16 cellular contexts compared by ENCODE assay signal in the genomic region with DNA sequence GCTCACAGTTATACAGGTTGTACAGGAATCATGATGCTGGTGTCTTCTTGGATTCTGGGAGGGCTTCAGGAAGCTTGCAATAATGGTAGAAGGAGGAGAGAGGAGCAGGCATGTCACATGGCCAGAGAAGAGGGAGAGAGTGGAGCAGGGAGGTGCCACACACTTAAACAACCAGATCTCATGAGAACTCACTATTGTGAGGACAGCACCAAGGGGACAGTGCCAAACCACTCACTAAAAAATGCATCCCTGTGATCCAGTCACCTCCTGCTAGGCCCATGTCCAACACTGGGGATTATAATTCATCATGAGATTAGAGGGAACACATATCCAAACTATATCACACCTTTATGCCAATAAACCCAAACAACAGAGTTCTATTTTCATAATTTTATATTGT.
DNase-seq lines count a peak whose midpoint lies in the region; ATAC-seq and TF ChIP-seq lines count a peak whose summit lies in the region.
"Had no signal": no experiment of that assay in that cellular context is flagged by ENCODE, and none has a peak within 500 bp of the region (broad histone marks: within the 10 kb centered on the region; RNA-seq: fewer than 3 reads in every experiment).

No MANE protein-coding gene starts in this region.

- H2BK5ac ChIP-seq in neuronal stem cell (ENCODE audit: low read length) = no peak overlapping the region

- H2BK15ac ChIP-seq in neuronal stem cell (ENCODE audit: low read length) = no peak overlapping the region

- H4K91ac ChIP-seq in neuronal stem cell (ENCODE audit: low read depth, low read length, poor library complexity) = no peak overlapping the region

- no peak overlapping the region for H3K4me3 Mint-ChIP-seq in activated CD4-positive, alpha-beta memory T cell treated with anti-CD3 and anti-CD28 coated beads for 36 hours
- H3K4me3 Mint-ChIP-seq: CD14-positive monocyte; CD8-positive, alpha-beta T cell had no signal

- no peaks in the 10 kb centered on the region for H3K36me3 Mint-ChIP-seq in activated CD4-positive, alpha-beta memory T cell treated with anti-CD3 and anti-CD28 coated beads for 36 hours
- H3K36me3 Mint-ChIP-seq: CD14-positive monocyte; CD8-positive, alpha-beta T cell had no signal

- no peak overlapping the region for H3K23ac ChIP-seq in neuronal stem cell (ENCODE audit: low read depth, low read length, poor library complexity)

- CTCF ChIA-PET in activated CD4-positive, alpha-beta memory T cell treated with anti-CD3 and anti-CD28 coated beads for 36 hours (lab: Charles Lee) = no interaction called here

- no peak overlapping the region for H3K14ac ChIP-seq in neuronal stem cell (ENCODE audit: low read length)

- intact Hi-C loops in heart left ventricle (cut with DNase I) (loop anchor here in 1 of 10 donors (5.0 kb wide), 1 partner anchor 68 kb away; a partner anchor contains a TSS), right cardiac atrium (cut with DNase I) (no loop called here)
- intact Hi-C loops in activated CD4-positive, alpha-beta memory T cell treated with anti-CD3 and anti-CD28 coated beads for 36 hours (cut with micrococcal nuclease) = no loop called here

- no peak overlapping the region for H3K4me2 ChIP-seq in neuronal stem cell (ENCODE audit: insufficient read depth, low read length, poor library complexity, severe bottlenecking)

- H3K79me1 ChIP-seq in neuronal stem cell (ENCODE audit: low read depth, low read length) = no peaks in the 10 kb centered on the region

- DNase-seq in NCI-H146 (lab: John Stamatoyannopoulos, UW) (peak; percentile 9), NCI-H146 treated with DMSO at 0.1 percent for 48 hours (lab: John Stamatoyannopoulos, UW; ENCODE audit: unreplicated experiment) (no peak), heart left ventricle (peak in 1 of 5 donors; percentile 20), right cardiac atrium (no peak), neuronal stem cell (ENCODE audit: low spot score) (no peak)
- no peak for DNase-seq in activated CD4-positive, alpha-beta T cell treated with anti-CD3 and anti-CD28 coated beads for 48 hours
- DNase-seq in activated CD4-positive, alpha-beta memory T cell treated with anti-CD3 and anti-CD28 coated beads for 36 hours = no peak
- DNase-seq: CD8-positive, alpha-beta T cell; COR-L47; DND-41; GDM1 had no signal

- H3K4me1 Mint-ChIP-seq in activated CD4-positive, alpha-beta memory T cell treated with anti-CD3 and anti-CD28 coated beads for 36 hours (ENCODE audit: low read depth) = no peaks in the 10 kb centered on the region
- H3K4me1 Mint-ChIP-seq: CD14-positive monocyte had no signal

- H3K9ac ChIP-seq in subcutaneous abdominal adipose tissue (ENCODE audit: low read length in 5 of 5) = no peak overlapping the region
- H3K9ac ChIP-seq in neuronal stem cell (ENCODE audit: low read depth, low read length, poor library complexity) = no peak overlapping the region

- H3K4ac ChIP-seq in neuronal stem cell (ENCODE audit: low read length) = no peak overlapping the region

- no peak overlapping the region for H4K8ac ChIP-seq in neuronal stem cell (ENCODE audit: low read depth, low read length)

- no peak overlapping the region for H3K4me3 ChIP-seq in heart left ventricle
- H3K4me3 ChIP-seq in right cardiac atrium (ENCODE audit: low read length) = no peak overlapping the region
- H3K4me3 ChIP-seq in subcutaneous abdominal adipose tissue (ENCODE audit: low read depth in 1 of 5, low read length in 5 of 5) = no peak overlapping the region
- no peak overlapping the region for H3K4me3 ChIP-seq in neuronal stem cell (ENCODE audit: low read length in 2 of 2)

- ATAC-seq in heart left ventricle (peak; percentile 51 to 74 (median 58)), right cardiac atrium (peak; percentile 49 to 67)
- ATAC-seq: CD8-positive, alpha-beta T cell; HCT116; HepG2 had no signal

- H2BK12ac ChIP-seq in neuronal stem cell (ENCODE audit: low read length) = no peak overlapping the region

- H3K4me1 ChIP-seq in heart left ventricle = peaks cover 0 to 23% (median 9%) of the 10 kb centered on the region in 12 donors
- peaks cover 4% of the 10 kb centered on the region for H3K4me1 ChIP-seq in right cardiac atrium (ENCODE audit: control insufficient read depth, insufficient read depth, low read length)
- peaks cover 0 to 22% (median 16%) of the 10 kb centered on the region in 5 donors for H3K4me1 ChIP-seq in subcutaneous abdominal adipose tissue (ENCODE audit: control insufficient read depth in 5 of 5, insufficient read depth in 5 of 5, low read length in 5 of 5)
- no peaks in the 10 kb centered on the region for H3K4me1 ChIP-seq in neuronal stem cell (ENCODE audit: control insufficient read depth in 2 of 2, insufficient read depth in 1 of 2, low read depth in 1 of 2, low read length in 2 of 2)

- TF ChIP-seq CTCF in heart left ventricle (IDR thresholded peaks at IDR 0.05) = no peak

- no peak overlapping the region for H3K27ac Mint-ChIP-seq in activated CD4-positive, alpha-beta memory T cell treated with anti-CD3 and anti-CD28 coated beads for 36 hours
- H3K27ac Mint-ChIP-seq: CD14-positive monocyte; CD8-positive, alpha-beta T cell had no signal

- H2AFZ ChIP-seq in neuronal stem cell (ENCODE audit: low read length) = no peak overlapping the region

- no peaks in the 10 kb centered on the region for H3K9me3 ChIP-seq in heart left ventricle
- no peaks in the 10 kb centered on the region for H3K9me3 ChIP-seq in right cardiac atrium (ENCODE audit: control insufficient read depth, low read length)
- H3K9me3 ChIP-seq in subcutaneous abdominal adipose tissue (ENCODE audit: control insufficient read depth in 5 of 5, low read length in 5 of 5) = no peaks in the 10 kb centered on the region
- no peaks in the 10 kb centered on the region for H3K9me3 ChIP-seq in neuronal stem cell (replicated peaks in 1 of 2; ENCODE audit: control insufficient read depth in 2 of 2, insufficient read depth in 1 of 2, low read depth in 1 of 2, low read length in 2 of 2)

- H3K27ac ChIP-seq in heart left ventricle = peak overlapping the region in 3 of 12 donors; percentile 2 to 10 (median 8)
- H3K27ac ChIP-seq in right cardiac atrium (ENCODE audit: low read length) = no peak overlapping the region
- H3K27ac ChIP-seq in subcutaneous abdominal adipose tissue (ENCODE audit: low read depth, low read length) = peak overlapping the region; percentile 22
- H3K27ac ChIP-seq in neuronal stem cell (replicated peaks; ENCODE audit: low read length) = no peak overlapping the region
- H3K27ac ChIP-seq: 22Rv1 had no signal

- no peak overlapping the region for H3K18ac ChIP-seq in neuronal stem cell (ENCODE audit: low read length)

- POLR2A ChIA-PET in activated CD4-positive, alpha-beta memory T cell treated with anti-CD3 and anti-CD28 coated beads for 36 hours (lab: Charles Lee) = no interaction called here

- no peak overlapping the region for H2BK120ac ChIP-seq in neuronal stem cell (ENCODE audit: low read depth, low read length)

- no peaks in the 10 kb centered on the region for H3K27me3 Mint-ChIP-seq in activated CD4-positive, alpha-beta memory T cell treated with anti-CD3 and anti-CD28 coated beads for 36 hours

- no peaks in the 10 kb centered on the region for H3K9me3 Mint-ChIP-seq in activated CD4-positive, alpha-beta memory T cell treated with anti-CD3 and anti-CD28 coated beads for 36 hours

- no peak for TF ChIP-seq POLR2A in heart left ventricle (IDR thresholded peaks at IDR 0.05)

- H2AK5ac ChIP-seq in neuronal stem cell (ENCODE audit: low read depth, low read length) = no peak overlapping the region

- no peaks in the 10 kb centered on the region for H3K27me3 ChIP-seq in heart left ventricle
- no peaks in the 10 kb centered on the region for H3K27me3 ChIP-seq in right cardiac atrium (ENCODE audit: control insufficient read depth, insufficient read depth)
- no peaks in the 10 kb centered on the region for H3K27me3 ChIP-seq in subcutaneous abdominal adipose tissue (ENCODE audit: control insufficient read depth in 5 of 5, insufficient read depth in 4 of 5, low read length in 5 of 5)
- no peaks in the 10 kb centered on the region for H3K27me3 ChIP-seq in neuronal stem cell (ENCODE audit: control insufficient read depth in 3 of 3, insufficient read depth in 3 of 3, low read depth in 1 of 3, low read length in 3 of 3)

- H3K36me3 ChIP-seq in heart left ventricle = peaks cover 0 to 37% (median 0%) of the 10 kb centered on the region in 9 donors
- no peaks in the 10 kb centered on the region for H3K36me3 ChIP-seq in subcutaneous abdominal adipose tissue (ENCODE audit: control insufficient read depth in 5 of 5, insufficient read depth in 5 of 5, low read length in 5 of 5)
- H3K36me3 ChIP-seq in neuronal stem cell (replicated peaks in 1 of 2; ENCODE audit: control insufficient read depth in 2 of 2, insufficient read depth in 2 of 2, low read length in 2 of 2) = no peaks in the 10 kb centered on the region
